1 cellular context compared by ENCODE assay signal in the genomic region with DNA sequence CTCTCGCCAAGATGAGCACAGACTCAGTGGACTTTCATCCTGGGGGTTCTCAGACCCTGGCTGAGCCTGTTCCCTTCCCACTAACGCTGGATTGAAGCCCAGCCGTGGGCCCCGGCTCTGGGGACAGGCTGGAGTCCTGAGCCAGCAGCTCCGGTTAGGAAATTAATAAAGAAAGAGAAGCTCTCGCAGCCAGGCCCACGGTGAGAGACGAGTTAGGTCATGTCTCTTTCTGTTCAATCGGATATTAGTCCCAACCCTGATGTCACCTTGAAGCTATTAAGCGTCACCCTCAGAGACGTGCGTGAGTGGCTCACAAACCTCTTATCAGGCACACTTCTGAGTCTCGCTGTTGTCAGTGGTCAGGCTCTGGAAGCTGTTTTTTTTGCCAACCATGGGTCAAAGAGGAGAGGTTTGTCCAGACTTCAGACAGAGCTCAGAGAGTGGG.
TF ChIP-seq lines count a peak whose summit lies in the region.

No MANE protein-coding gene starts in this region.

TF ChIP-seq in HepG2, 621 proteins besides CTCF, POLR2A, EP300 and RAD21 (continued from another document and continues in another):
- TF ChIP-seq SALL1 (CRISPR knock-in tag; IDR thresholded peaks at IDR 0.05) (0 out of 2 replicates have a peak, but pooled peaks have one; percentile 25), MBD4 (IDR thresholded peaks at IDR 0.05; ENCODE audit: borderline replicate concordance, low read length) (no peak), PHF8 (CRISPR knock-in tag; IDR thresholded peaks at IDR 0.05) (0 out of 2 replicates have a peak, but pooled peaks have one; percentile 33), NCOR1 (IDR thresholded peaks at IDR 0.05; ENCODE audit: borderline replicate concordance, low read length) (peak; percentile 51; the same call in 1 of the 2 replicates), ZNF484 (CRISPR knock-in tag; IDR thresholded peaks at IDR 0.05; ENCODE audit: borderline replicate concordance, low read depth) (no peak), KAT7 (CRISPR knock-in tag; IDR thresholded peaks at IDR 0.05; ENCODE audit: borderline replicate concordance) (no peak), ZNF598 (CRISPR knock-in tag; IDR thresholded peaks at IDR 0.05; ENCODE audit: borderline replicate concordance) (no peak), HMG20B (CRISPR knock-in tag; conservative IDR thresholded peaks at IDR 0.05) (no peak), ZBTB21 (CRISPR knock-in tag; IDR thresholded peaks at IDR 0.05) (peak; percentile 71; the same call in 1 of the 2 replicates), ZNF749 (CRISPR knock-in tag; IDR thresholded peaks at IDR 0.05; ENCODE audit: borderline replicate concordance) (no peak), ZSCAN12 (CRISPR knock-in tag; IDR thresholded peaks at IDR 0.05) (no peak), ZSCAN22 (CRISPR knock-in tag; IDR thresholded peaks at IDR 0.05) (no peak), CAMTA2 (CRISPR knock-in tag; IDR thresholded peaks at IDR 0.05; ENCODE audit: borderline replicate concordance) (no peak), ZNF326 (CRISPR knock-in tag; IDR thresholded peaks at IDR 0.05; ENCODE audit: borderline replicate concordance) (no peak), ZC3H13 (CRISPR knock-in tag; IDR thresholded peaks at IDR 0.05) (no peak), FOXO1 (CRISPR knock-in tag; IDR thresholded peaks at IDR 0.05) (no peak), CBFB (CRISPR knock-in tag; IDR thresholded peaks at IDR 0.05) (no peak), AKAP8 (CRISPR knock-in tag; IDR thresholded peaks at IDR 0.05) (no peak), SRY (CRISPR knock-in tag; IDR thresholded peaks at IDR 0.05) (no peak), ZNF343 (CRISPR knock-in tag; IDR thresholded peaks at IDR 0.05) (no peak), ZNF546 (CRISPR knock-in tag; conservative IDR thresholded peaks at IDR 0.05) (no peak), ATF1 (CRISPR knock-in tag; IDR thresholded peaks at IDR 0.05) (0 out of 2 replicates have a peak, but pooled peaks have one; percentile 26), ZFP62 (CRISPR knock-in tag; IDR thresholded peaks at IDR 0.05) (no peak), MED1 (CRISPR knock-in tag; IDR thresholded peaks at IDR 0.05) (no peak), RAD51 (IDR thresholded peaks at IDR 0.05; ENCODE audit: borderline replicate concordance) (no peak), ZFP37 (CRISPR knock-in tag; IDR thresholded peaks at IDR 0.05; ENCODE audit: borderline replicate concordance) (no peak)
- TF ChIP-seq, protein P1, sequence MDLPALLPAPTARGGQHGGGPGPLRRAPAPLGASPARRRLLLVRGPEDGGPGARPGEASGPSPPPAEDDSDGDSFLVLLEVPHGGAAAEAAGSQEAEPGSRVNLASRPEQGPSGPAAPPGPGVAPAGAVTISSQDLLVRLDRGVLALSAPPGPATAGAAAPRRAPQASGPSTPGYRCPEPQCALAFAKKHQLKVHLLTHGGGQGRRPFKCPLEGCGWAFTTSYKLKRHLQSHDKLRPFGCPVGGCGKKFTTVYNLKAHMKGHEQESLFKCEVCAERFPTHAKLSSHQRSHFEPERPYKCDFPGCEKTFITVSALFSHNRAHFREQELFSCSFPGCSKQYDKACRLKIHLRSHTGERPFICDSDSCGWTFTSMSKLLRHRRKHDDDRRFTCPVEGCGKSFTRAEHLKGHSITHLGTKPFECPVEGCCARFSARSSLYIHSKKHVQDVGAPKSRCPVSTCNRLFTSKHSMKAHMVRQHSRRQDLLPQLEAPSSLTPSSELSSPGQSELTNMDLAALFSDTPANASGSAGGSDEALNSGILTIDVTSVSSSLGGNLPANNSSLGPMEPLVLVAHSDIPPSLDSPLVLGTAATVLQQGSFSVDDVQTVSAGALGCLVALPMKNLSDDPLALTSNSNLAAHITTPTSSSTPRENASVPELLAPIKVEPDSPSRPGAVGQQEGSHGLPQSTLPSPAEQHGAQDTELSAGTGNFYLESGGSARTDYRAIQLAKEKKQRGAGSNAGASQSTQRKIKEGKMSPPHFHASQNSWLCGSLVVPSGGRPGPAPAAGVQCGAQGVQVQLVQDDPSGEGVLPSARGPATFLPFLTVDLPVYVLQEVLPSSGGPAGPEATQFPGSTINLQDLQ (CRISPR knock-in tag; IDR thresholded peaks at IDR 0.05): 0 out of 2 replicates have a peak, but pooled peaks have one; percentile 30
- TF ChIP-seq, protein P2, sequence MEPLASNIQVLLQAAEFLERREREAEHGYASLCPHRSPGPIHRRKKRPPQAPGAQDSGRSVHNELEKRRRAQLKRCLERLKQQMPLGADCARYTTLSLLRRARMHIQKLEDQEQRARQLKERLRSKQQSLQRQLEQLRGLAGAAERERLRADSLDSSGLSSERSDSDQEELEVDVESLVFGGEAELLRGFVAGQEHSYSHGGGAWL (CRISPR knock-in tag; IDR thresholded peaks at IDR 0.05): no peak
- TF ChIP-seq, protein P3, sequence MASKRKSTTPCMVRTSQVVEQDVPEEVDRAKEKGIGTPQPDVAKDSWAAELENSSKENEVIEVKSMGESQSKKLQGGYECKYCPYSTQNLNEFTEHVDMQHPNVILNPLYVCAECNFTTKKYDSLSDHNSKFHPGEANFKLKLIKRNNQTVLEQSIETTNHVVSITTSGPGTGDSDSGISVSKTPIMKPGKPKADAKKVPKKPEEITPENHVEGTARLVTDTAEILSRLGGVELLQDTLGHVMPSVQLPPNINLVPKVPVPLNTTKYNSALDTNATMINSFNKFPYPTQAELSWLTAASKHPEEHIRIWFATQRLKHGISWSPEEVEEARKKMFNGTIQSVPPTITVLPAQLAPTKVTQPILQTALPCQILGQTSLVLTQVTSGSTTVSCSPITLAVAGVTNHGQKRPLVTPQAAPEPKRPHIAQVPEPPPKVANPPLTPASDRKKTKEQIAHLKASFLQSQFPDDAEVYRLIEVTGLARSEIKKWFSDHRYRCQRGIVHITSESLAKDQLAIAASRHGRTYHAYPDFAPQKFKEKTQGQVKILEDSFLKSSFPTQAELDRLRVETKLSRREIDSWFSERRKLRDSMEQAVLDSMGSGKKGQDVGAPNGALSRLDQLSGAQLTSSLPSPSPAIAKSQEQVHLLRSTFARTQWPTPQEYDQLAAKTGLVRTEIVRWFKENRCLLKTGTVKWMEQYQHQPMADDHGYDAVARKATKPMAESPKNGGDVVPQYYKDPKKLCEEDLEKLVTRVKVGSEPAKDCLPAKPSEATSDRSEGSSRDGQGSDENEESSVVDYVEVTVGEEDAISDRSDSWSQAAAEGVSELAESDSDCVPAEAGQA (IDR thresholded peaks at IDR 0.05; ENCODE audit: low read depth): 0 out of 2 replicates have a peak, but pooled peaks have one; percentile 23
- TF ChIP-seq, protein P3 (CRISPR knock-in tag; IDR thresholded peaks at IDR 0.05; ENCODE audit: borderline replicate concordance): no peak
- TF ChIP-seq, protein P4, sequence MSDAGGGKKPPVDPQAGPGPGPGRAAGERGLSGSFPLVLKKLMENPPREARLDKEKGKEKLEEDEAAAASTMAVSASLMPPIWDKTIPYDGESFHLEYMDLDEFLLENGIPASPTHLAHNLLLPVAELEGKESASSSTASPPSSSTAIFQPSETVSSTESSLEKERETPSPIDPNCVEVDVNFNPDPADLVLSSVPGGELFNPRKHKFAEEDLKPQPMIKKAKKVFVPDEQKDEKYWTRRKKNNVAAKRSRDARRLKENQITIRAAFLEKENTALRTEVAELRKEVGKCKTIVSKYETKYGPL (CRISPR knock-in tag; IDR thresholded peaks at IDR 0.05): no peak
- TF ChIP-seq, protein P5, sequence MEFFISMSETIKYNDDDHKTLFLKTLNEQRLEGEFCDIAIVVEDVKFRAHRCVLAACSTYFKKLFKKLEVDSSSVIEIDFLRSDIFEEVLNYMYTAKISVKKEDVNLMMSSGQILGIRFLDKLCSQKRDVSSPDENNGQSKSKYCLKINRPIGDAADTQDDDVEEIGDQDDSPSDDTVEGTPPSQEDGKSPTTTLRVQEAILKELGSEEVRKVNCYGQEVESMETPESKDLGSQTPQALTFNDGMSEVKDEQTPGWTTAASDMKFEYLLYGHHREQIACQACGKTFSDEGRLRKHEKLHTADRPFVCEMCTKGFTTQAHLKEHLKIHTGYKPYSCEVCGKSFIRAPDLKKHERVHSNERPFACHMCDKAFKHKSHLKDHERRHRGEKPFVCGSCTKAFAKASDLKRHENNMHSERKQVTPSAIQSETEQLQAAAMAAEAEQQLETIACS (CRISPR knock-in tag; IDR thresholded peaks at IDR 0.05): no peak
- TF ChIP-seq, protein P6, sequence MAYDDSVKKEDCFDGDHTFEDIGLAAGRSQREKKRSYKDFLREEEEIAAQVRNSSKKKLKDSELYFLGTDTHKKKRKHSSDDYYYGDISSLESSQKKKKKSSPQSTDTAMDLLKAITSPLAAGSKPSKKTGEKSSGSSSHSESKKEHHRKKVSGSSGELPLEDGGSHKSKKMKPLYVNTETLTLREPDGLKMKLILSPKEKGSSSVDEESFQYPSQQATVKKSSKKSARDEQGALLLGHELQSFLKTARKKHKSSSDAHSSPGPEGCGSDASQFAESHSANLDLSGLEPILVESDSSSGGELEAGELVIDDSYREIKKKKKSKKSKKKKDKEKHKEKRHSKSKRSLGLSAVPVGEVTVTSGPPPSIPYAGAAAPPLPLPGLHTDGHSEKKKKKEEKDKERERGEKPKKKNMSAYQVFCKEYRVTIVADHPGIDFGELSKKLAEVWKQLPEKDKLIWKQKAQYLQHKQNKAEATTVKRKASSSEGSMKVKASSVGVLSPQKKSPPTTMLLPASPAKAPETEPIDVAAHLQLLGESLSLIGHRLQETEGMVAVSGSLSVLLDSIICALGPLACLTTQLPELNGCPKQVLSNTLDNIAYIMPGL (CRISPR knock-in tag; IDR thresholded peaks at IDR 0.05; ENCODE audit: borderline replicate concordance in 1 of 2, low read depth in 1 of 2): 0 out of 4 replicates have a peak, but pooled peaks of 1 of the 2 experiments have one; percentile 40
- TF ChIP-seq, protein P7, sequence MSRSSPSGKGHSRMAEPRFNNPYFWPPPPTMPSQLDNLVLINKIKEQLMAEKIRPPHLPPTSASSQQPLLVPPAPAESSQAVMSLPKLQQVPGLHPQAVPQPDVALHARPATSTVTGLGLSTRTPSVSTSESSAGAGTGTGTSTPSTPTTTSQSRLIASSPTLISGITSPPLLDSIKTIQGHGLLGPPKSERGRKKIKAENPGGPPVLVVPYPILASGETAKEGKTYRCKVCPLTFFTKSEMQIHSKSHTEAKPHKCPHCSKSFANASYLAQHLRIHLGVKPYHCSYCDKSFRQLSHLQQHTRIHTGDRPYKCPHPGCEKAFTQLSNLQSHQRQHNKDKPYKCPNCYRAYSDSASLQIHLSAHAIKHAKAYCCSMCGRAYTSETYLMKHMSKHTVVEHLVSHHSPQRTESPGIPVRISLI (CRISPR knock-in tag; IDR thresholded peaks at IDR 0.05; ENCODE audit: borderline replicate concordance): peak; percentile 69
- TF ChIP-seq, protein P8, sequence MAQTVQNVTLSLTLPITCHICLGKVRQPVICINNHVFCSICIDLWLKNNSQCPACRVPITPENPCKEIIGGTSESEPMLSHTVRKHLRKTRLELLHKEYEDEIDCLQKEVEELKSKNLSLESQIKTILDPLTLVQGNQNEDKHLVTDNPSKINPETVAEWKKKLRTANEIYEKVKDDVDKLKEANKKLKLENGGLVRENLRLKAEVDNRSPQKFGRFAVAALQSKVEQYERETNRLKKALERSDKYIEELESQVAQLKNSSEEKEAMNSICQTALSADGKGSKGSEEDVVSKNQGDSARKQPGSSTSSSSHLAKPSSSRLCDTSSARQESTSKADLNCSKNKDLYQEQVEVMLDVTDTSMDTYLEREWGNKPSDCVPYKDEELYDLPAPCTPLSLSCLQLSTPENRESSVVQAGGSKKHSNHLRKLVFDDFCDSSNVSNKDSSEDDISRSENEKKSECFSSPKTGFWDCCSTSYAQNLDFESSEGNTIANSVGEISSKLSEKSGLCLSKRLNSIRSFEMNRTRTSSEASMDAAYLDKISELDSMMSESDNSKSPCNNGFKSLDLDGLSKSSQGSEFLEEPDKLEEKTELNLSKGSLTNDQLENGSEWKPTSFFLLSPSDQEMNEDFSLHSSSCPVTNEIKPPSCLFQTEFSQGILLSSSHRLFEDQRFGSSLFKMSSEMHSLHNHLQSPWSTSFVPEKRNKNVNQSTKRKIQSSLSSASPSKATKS (CRISPR knock-in tag; IDR thresholded peaks at IDR 0.05): no peak
- TF ChIP-seq, protein P9, sequence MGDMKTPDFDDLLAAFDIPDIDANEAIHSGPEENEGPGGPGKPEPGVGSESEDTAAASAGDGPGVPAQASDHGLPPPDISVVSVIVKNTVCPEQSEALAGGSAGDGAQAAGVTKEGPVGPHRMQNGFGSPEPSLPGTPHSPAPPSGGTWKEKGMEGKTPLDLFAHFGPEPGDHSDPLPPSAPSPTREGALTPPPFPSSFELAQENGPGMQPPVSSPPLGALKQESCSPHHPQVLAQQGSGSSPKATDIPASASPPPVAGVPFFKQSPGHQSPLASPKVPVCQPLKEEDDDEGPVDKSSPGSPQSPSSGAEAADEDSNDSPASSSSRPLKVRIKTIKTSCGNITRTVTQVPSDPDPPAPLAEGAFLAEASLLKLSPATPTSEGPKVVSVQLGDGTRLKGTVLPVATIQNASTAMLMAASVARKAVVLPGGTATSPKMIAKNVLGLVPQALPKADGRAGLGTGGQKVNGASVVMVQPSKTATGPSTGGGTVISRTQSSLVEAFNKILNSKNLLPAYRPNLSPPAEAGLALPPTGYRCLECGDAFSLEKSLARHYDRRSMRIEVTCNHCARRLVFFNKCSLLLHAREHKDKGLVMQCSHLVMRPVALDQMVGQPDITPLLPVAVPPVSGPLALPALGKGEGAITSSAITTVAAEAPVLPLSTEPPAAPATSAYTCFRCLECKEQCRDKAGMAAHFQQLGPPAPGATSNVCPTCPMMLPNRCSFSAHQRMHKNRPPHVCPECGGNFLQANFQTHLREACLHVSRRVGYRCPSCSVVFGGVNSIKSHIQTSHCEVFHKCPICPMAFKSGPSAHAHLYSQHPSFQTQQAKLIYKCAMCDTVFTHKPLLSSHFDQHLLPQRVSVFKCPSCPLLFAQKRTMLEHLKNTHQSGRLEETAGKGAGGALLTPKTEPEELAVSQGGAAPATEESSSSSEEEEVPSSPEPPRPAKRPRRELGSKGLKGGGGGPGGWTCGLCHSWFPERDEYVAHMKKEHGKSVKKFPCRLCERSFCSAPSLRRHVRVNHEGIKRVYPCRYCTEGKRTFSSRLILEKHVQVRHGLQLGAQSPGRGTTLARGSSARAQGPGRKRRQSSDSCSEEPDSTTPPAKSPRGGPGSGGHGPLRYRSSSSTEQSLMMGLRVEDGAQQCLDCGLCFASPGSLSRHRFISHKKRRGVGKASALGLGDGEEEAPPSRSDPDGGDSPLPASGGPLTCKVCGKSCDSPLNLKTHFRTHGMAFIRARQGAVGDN (CRISPR knock-in tag; IDR thresholded peaks at IDR 0.05): peak; percentile 57
